ENCODE assay signal across 8 cellular contexts in genomic region chr20:63479695-63480419, GRCh38. TPM values are rescaled to one million over a fixed set of nuclear protein-coding genes. Genes with fewer than 3 reads are reported as not detected.
"Had no signal": no experiment of that assay in that cellular context is flagged by ENCODE, and none has a peak within 500 bp of the region (broad histone marks: within the 10 kb centered on the region; RNA-seq: fewer than 3 reads in every experiment).

No MANE protein-coding gene starts in this region.

RNA-seq across cellular contexts. Expression of gene KCNQ2, which starts 7.4 kb away (rescaled TPM):
- total RNA-seq: activated CD4-positive, alpha-beta T cell treated with anti-CD3 and anti-CD28 coated beads, Interleukin-2, amount 10 ng/mL, durations not matched to agents 24 days and 14 days; activated CD8-positive, alpha-beta memory T cell treated with anti-CD3 and anti-CD28 coated beads for 36 hours; activated CD8-positive, alpha-beta T cell treated with anti-CD3 and anti-CD28 coated beads for 36 hours; aorta; M059J; Peyer's patch; T-helper 1 cell treated with Interleukin-12 subunit alpha and Interleukin-12 subunit beta and Interleukin-4 antibody, amounts not matched to agents 30 ng/mL and 1 ng/mL, for 36 hours had no signal

RNA-seq across cellular contexts. Expression of gene PTK6, which starts 57.3 kb away (rescaled TPM):
- total RNA-seq: cardiac septum, M059J had no signal
